8 cellular contexts compared by ENCODE assay signal in the genomic region with DNA sequence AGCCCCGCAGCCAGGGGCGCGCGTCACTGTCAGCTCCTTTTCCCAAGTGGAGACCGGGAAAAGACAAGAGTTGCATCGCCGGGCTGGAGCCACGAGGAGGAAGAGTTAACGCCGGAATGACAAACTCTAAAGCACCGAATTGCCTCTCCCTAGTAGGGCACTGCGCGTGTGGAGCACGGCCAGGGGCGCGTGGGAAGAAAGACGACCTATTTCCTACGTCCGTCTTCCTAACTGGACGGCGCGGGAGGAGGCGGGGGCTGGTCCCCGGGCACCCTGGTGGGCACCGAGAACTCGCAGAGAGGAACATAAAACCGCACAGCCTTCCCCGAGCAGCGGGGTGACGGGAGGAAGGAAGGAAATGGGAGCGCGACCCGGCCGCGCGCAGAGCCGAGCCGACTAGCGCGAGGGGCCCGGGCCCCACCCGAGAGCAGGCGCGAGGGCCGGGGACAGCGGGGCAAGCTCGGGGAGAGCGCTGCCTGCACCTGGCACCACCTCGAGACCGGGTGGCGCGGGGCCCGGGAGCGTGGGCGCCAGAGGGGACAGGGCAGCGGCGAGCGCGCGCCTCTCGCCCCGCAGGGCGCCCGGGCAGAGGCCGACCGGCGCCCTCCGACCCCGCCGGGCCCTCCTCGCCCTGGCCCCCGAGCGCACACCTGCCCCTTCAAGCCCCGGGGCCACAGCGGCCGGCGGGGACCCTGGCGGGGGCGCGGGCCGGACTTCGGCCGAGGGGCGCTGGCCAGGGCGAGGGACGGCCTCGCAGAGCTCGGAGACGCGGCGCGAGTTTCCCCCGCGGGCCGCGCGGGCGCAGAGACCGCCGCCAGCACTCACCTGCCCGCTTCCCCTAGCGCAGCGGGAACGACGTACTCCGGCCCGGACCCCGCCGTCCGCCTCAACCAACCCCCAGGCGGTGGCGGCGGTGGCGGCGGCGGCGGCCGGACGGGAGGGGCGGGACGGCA. TPM values are rescaled to one million over a fixed set of nuclear protein-coding genes. Genes with fewer than 3 reads are reported as not detected.
A peak's percentile ranks its signal among the peaks of the same experiment; 100 is the strongest.
DNase-seq lines count a peak whose midpoint lies in the region; ATAC-seq and TF ChIP-seq lines count a peak whose summit lies in the region.

No MANE protein-coding gene starts in this region.

- H3K4me1 ChIP-seq in GM23338 (ENCODE audit: insufficient read depth) (peaks cover 21% of the 10 kb centered on the region), MM.1S (ENCODE audit: low read length) (peaks cover 4% of the 10 kb centered on the region; the same call in 1 of the 2 replicates), duodenal mucosa (ENCODE audit: control insufficient read depth in 1 of 2, insufficient read depth in 2 of 2, low read length in 2 of 2) (peaks cover 26 to 40% of the 10 kb centered on the region in 2 donors), right lobe of liver (peaks cover 0 to 39% (median 10%) of the 10 kb centered on the region in 4 donors)

- TF ChIP-seq POLR2A in right lobe of liver (IDR thresholded peaks at IDR 0.05) = peak; percentile 75

- peak; percentile 63 for DNase-seq in GM06990 (ENCODE audit: extremely low read depth, insufficient read length)
- DNase-seq in GM23338 (ENCODE audit: low spot score) = peak; percentile 68
- DNase-seq in MM.1S = no peak
- DNase-seq in activated CD4-positive, alpha-beta T cell treated with anti-CD3 and anti-CD28 coated beads, Interleukin-2, amount 10 ng/mL, durations not matched to agents 7 days and 5 days = peak; percentile 36
- DNase-seq in right lobe of liver = peak; percentile 69 to 72 (median 71)
- DNase-seq in stimulated activated CD4-positive, alpha-beta T cell treated with anti-CD3 and anti-CD28 coated beads, Interleukin-4, amount 100 ng/mL, for 24 hours = peak; percentile 40
- DNase-seq in GM19240 (ENCODE audit: insufficient read length, low spot score) = no peak

- CTCF ChIA-PET in activated CD4-positive, alpha-beta T cell treated with anti-CD3 and anti-CD28 coated beads, Interleukin-2, amount 10 ng/mL, durations not matched to agents 7 days and 5 days (lab: Charles Lee) = interaction anchor here (0.7 to 0.9 kb wide), 3 partner anchors 9 to 125 kb away, joined by 3 read pairs; no protein-coding TSS in a partner anchor

- ATAC-seq in GM23338 (peak; percentile 2; the same call in 2 of the 3 replicates), right lobe of liver (peak in 1 of 4 donors; percentile 1)

- H3K9me3 Mint-ChIP-seq in GM23338 = no peaks in the 10 kb centered on the region
- H3K9me3 Mint-ChIP-seq in activated CD4-positive, alpha-beta T cell treated with anti-CD3 and anti-CD28 coated beads, Interleukin-2, amount 10 ng/mL, durations not matched to agents 7 days and 5 days = no peaks in the 10 kb centered on the region

- H3K4me2 ChIP-seq in GM23338 = peak overlapping the region; percentile 82
- peak overlapping the region; percentile 62 for H3K4me2 ChIP-seq in MM.1S (ENCODE audit: low read depth, low read length)

- H2AFZ ChIP-seq in GM23338 = peak overlapping the region; percentile 40; the same call in 1 of the 2 replicates
- H2AFZ ChIP-seq in MM.1S (ENCODE audit: low read length) = no peak overlapping the region

- H3K27me3 ChIP-seq in GM06990 (replicated peaks; ENCODE audit: control insufficient read depth, insufficient read depth, low read length) (no peaks in the 10 kb centered on the region), GM23338 (ENCODE audit: insufficient read depth) (no peaks in the 10 kb centered on the region), MM.1S (replicated peaks; ENCODE audit: insufficient read depth, low read length) (no peaks in the 10 kb centered on the region), duodenal mucosa (ENCODE audit: control insufficient read depth in 1 of 2, insufficient read depth in 2 of 2, low read length in 2 of 2) (no peaks in the 10 kb centered on the region), right lobe of liver (no peaks in the 10 kb centered on the region)

- peak overlapping the region; percentile 93 for H3K4me3 Mint-ChIP-seq in GM23338
- H3K4me3 Mint-ChIP-seq in activated CD4-positive, alpha-beta T cell treated with anti-CD3 and anti-CD28 coated beads, Interleukin-2, amount 10 ng/mL, durations not matched to agents 7 days and 5 days = peak overlapping the region; percentile 96

- intact Hi-C loops in right lobe of liver (cut with DNase I) = no loop called here

- no peak for TF ChIP-seq CTCF in GM06990 (IDR thresholded peaks at IDR 0.05; ENCODE audit: insufficient read depth, low read length, poor library complexity, severe bottlenecking)
- peak in 1 of 2 experiments; percentile 26; a peak in 1 of 4 replicates for TF ChIP-seq CTCF in GM23338 (conservative IDR thresholded peaks at IDR 0.05; ENCODE audit: low read depth in 2 of 2)
- TF ChIP-seq CTCF in MM.1S (IDR thresholded peaks at IDR 0.05; ENCODE audit: low read length) = no peak
- TF ChIP-seq CTCF in right lobe of liver (IDR thresholded peaks at IDR 0.05) = peak in 1 of 4 donors; percentile 8

- peaks cover 60% of the 10 kb centered on the region for H4K20me1 ChIP-seq in GM23338 (replicated peaks; ENCODE audit: insufficient read depth)
- 0 out of 2 replicates have a peak, but pooled peaks cover 8% of the 10 kb centered on the region for H4K20me1 ChIP-seq in MM.1S (ENCODE audit: insufficient read depth, low read length)

- H3K9me2 ChIP-seq in GM23338 (ENCODE audit: insufficient read depth) (no peaks in the 10 kb centered on the region), MM.1S (replicated peaks; ENCODE audit: insufficient read depth, low read length) (no peaks in the 10 kb centered on the region)

- H3K9me3 ChIP-seq in MM.1S (replicated peaks; ENCODE audit: insufficient read depth, low read length) = no peaks in the 10 kb centered on the region
- no peaks in the 10 kb centered on the region for H3K9me3 ChIP-seq in duodenal mucosa (ENCODE audit: control insufficient read depth in 1 of 2, low read length in 2 of 2)
- no peaks in the 10 kb centered on the region for H3K9me3 ChIP-seq in right lobe of liver

- H3K27me3 Mint-ChIP-seq in GM23338 (ENCODE audit: insufficient read depth, low read depth, poor library complexity) = peaks cover 13% of the 10 kb centered on the region
- no peaks in the 10 kb centered on the region for H3K27me3 Mint-ChIP-seq in activated CD4-positive, alpha-beta T cell treated with anti-CD3 and anti-CD28 coated beads, Interleukin-2, amount 10 ng/mL, durations not matched to agents 7 days and 5 days

- H3K36me3 Mint-ChIP-seq in GM23338 (ENCODE audit: low read depth) = no peaks in the 10 kb centered on the region; the same call in 2 of the 3 replicates
- H3K36me3 Mint-ChIP-seq in activated CD4-positive, alpha-beta T cell treated with anti-CD3 and anti-CD28 coated beads, Interleukin-2, amount 10 ng/mL, durations not matched to agents 7 days and 5 days (ENCODE audit: low read depth) = peaks cover 2% of the 10 kb centered on the region

- H3K4me3 ChIP-seq in GM06990 (replicated peaks; ENCODE audit: low read depth, low read length) (peak overlapping the region; percentile 87), GM23338 (peak overlapping the region; percentile 92), MM.1S (ENCODE audit: low read length) (peak overlapping the region; percentile 72), duodenal mucosa (ENCODE audit: low read depth in 1 of 2, low read length in 2 of 2) (peak overlapping the region; percentile 85), right lobe of liver (peak overlapping the region; percentile 57 to 84 (median 61))

- peak overlapping the region; percentile 44; the same call in 1 of the 2 replicates for H3K9ac ChIP-seq in MM.1S (ENCODE audit: low read length)
- H3K9ac ChIP-seq in duodenal mucosa (ENCODE audit: low read depth in 1 of 2, low read length in 2 of 2) = peak overlapping the region; percentile 66 to 81

- H3K79me2 ChIP-seq in GM23338 (replicated peaks; ENCODE audit: insufficient read depth) = peaks cover 87% of the 10 kb centered on the region
- H3K79me2 ChIP-seq in MM.1S (ENCODE audit: low read length) = peaks cover 87% of the 10 kb centered on the region

- 0 out of 2 replicates have a peak, but pooled peaks cover 6% of the 10 kb centered on the region for H3F3A ChIP-seq in GM23338 (replicated peaks; ENCODE audit: low read depth)
- H3F3A ChIP-seq in MM.1S (ENCODE audit: insufficient read depth, low read length) = no peaks in the 10 kb centered on the region

- no peak overlapping the region for H3K27ac ChIP-seq in GM23338 (ENCODE audit: low read depth)
- H3K27ac ChIP-seq in MM.1S (ENCODE audit: low read length) = no peak overlapping the region
- peak overlapping the region; percentile 73 for H3K27ac ChIP-seq in duodenal mucosa (ENCODE audit: low read depth, low read length)
- peak overlapping the region; percentile 19 to 81 (median 73) for H3K27ac ChIP-seq in right lobe of liver

- peak overlapping the region; percentile 92 for H3K27ac Mint-ChIP-seq in GM23338
- H3K27ac Mint-ChIP-seq in activated CD4-positive, alpha-beta T cell treated with anti-CD3 and anti-CD28 coated beads, Interleukin-2, amount 10 ng/mL, durations not matched to agents 7 days and 5 days = peak overlapping the region; percentile 90

- H3K36me3 ChIP-seq in GM06990 (ENCODE audit: control insufficient read depth, insufficient read depth, low read length) (no peaks in the 10 kb centered on the region), GM23338 (ENCODE audit: insufficient read depth) (no peaks in the 10 kb centered on the region), MM.1S (replicated peaks; ENCODE audit: insufficient read depth, low read length) (no peaks in the 10 kb centered on the region), duodenal mucosa (ENCODE audit: control insufficient read depth in 1 of 2, insufficient read depth in 2 of 2, low read length in 2 of 2) (no peaks in the 10 kb centered on the region), right lobe of liver (no peaks in the 10 kb centered on the region)

- 0% methylated on average over 42 of the region's 121 CpGs for WGBS in right lobe of liver (ENCODE audit: insufficient coverage, low coverage, low lambda C conversion rate, missing lambda C conversion rate)

- POLR2A ChIA-PET in activated CD4-positive, alpha-beta T cell treated with anti-CD3 and anti-CD28 coated beads, Interleukin-2, amount 10 ng/mL, durations not matched to agents 7 days and 5 days (lab: Charles Lee) = no interaction called here

- H3K4me1 Mint-ChIP-seq in GM23338 = peaks cover 30% of the 10 kb centered on the region
- H3K4me1 Mint-ChIP-seq in activated CD4-positive, alpha-beta T cell treated with anti-CD3 and anti-CD28 coated beads, Interleukin-2, amount 10 ng/mL, durations not matched to agents 7 days and 5 days = peaks cover 50% of the 10 kb centered on the region

RNA-seq across cellular contexts. Expression of gene SETD3, which starts 0.5 kb away (rescaled TPM):
- total RNA-seq in GM23338 (2014; rRNA removed; shearing (Covaris generic)) = 68.0 and 76.2 TPM in 2 replicates
- polyA plus RNA-seq in GM23338 (2016; fragmentation: Nextera tagmentation; extraction: Ambion mirVana) = 35.7 and 40.7 TPM in 2 replicates
- total RNA-seq in activated CD4-positive, alpha-beta T cell treated with anti-CD3 and anti-CD28 coated beads, Interleukin-2, amount 10 ng/mL, durations not matched to agents 7 days and 5 days = 10 to 100 TPM; 56.8 to 64.5 TPM
- total RNA-seq in right lobe of liver = 10 to 100 TPM; 24.7 to 42.0 (median 28.8) TPM

RNA-seq across cellular contexts. Expression of gene CCNK, which starts 1.0 kb away (rescaled TPM):
- 54.0 and 63.4 TPM in 2 replicates for total RNA-seq in GM23338 (2014; rRNA removed; shearing (Covaris generic))
- polyA plus RNA-seq in GM23338 (2016; fragmentation: Nextera tagmentation; extraction: Ambion mirVana) = 57.8 and 60.6 TPM in 2 replicates
- total RNA-seq in activated CD4-positive, alpha-beta T cell treated with anti-CD3 and anti-CD28 coated beads, Interleukin-2, amount 10 ng/mL, durations not matched to agents 7 days and 5 days = 10 to 100 TPM; 85.5 to 86.8 TPM
- total RNA-seq in right lobe of liver = 10 to 100 TPM; 11.8 to 23.4 (median 15.4) TPM

Comparison
In these comparisons a context has a peak if more than half of its experiments do, and no peak if none do; other contexts are left out.
1. DNase-seq: peak in GM06990 (single experiment), GM23338 (single experiment), activated CD4-positive, alpha-beta T cell treated with anti-CD3 and anti-CD28 coated beads, Interleukin-2, amount 10 ng/mL, durations not matched to agents 7 days and 5 days (single experiment), right lobe of liver (3 of 3) and stimulated activated CD4-positive, alpha-beta T cell treated with anti-CD3 and anti-CD28 coated beads, Interleukin-4, amount 100 ng/mL, for 24 hours (single experiment); none in MM.1S (single experiment) and GM19240 (single experiment).
2. H3K27ac ChIP-seq: peak in duodenal mucosa (single experiment) and right lobe of liver (3 of 3); none in GM23338 (single experiment) and MM.1S (single experiment).
3. Peak in every context shown above with its lines, with median percentiles within 50 percentile points of each other: H3K4me3 ChIP-seq.